In genomic region chr10:18659784-18660561, GRCh38 we compare ENCODE assay signal across 1 cellular context.
TF ChIP-seq lines count a peak whose summit lies in the region.

No MANE protein-coding gene starts in this region.

TF ChIP-seq in GM23338, 12 proteins besides CTCF, POLR2A, EP300 and RAD21 (continued from another document):
- TF ChIP-seq, protein P1, sequence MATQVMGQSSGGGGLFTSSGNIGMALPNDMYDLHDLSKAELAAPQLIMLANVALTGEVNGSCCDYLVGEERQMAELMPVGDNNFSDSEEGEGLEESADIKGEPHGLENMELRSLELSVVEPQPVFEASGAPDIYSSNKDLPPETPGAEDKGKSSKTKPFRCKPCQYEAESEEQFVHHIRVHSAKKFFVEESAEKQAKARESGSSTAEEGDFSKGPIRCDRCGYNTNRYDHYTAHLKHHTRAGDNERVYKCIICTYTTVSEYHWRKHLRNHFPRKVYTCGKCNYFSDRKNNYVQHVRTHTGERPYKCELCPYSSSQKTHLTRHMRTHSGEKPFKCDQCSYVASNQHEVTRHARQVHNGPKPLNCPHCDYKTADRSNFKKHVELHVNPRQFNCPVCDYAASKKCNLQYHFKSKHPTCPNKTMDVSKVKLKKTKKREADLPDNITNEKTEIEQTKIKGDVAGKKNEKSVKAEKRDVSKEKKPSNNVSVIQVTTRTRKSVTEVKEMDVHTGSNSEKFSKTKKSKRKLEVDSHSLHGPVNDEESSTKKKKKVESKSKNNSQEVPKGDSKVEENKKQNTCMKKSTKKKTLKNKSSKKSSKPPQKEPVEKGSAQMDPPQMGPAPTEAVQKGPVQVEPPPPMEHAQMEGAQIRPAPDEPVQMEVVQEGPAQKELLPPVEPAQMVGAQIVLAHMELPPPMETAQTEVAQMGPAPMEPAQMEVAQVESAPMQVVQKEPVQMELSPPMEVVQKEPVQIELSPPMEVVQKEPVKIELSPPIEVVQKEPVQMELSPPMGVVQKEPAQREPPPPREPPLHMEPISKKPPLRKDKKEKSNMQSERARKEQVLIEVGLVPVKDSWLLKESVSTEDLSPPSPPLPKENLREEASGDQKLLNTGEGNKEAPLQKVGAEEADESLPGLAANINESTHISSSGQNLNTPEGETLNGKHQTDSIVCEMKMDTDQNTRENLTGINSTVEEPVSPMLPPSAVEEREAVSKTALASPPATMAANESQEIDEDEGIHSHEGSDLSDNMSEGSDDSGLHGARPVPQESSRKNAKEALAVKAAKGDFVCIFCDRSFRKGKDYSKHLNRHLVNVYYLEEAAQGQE (IDR thresholded peaks at IDR 0.05; ENCODE audit: unreplicated experiment) = no peak
- TF ChIP-seq EZH2phosphoT487 (IDR thresholded peaks at IDR 0.05; ENCODE audit: unreplicated experiment) (no peak), EZH2 (IDR thresholded peaks at IDR 0.05; ENCODE audit: low read depth, unreplicated experiment) (no peak), ZNF331 (CRISPR knock-in tag; IDR thresholded peaks at IDR 0.05; ENCODE audit: low read depth) (no peak), ZNF462 (CRISPR knock-in tag; IDR thresholded peaks at IDR 0.05) (no peak), POLR2AphosphoS5 (IDR thresholded peaks at IDR 0.05; ENCODE audit: low read depth) (no peak), ZNF114 (CRISPR knock-in tag; IDR thresholded peaks at IDR 0.05) (no peak)
